8 cellular contexts compared by ENCODE assay signal in the genomic region with DNA sequence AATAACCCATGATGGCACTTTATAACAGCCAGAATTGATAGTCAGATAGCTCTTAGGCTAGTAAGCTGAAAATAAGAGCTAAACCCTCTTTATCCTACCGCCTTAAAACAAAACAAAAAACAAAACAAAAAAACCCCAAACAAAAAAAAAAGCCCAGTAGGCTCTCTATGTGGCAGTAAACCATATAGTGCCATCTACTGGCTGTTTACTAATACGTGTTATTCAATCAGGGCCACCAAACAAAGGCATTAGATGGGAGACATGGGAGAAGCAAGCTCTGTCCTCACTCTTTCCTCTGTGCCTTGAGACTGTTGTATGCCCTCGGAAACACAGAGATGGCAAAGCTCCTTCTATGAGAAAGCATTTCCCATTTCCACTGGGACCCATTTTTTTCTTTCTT.
DNase-seq lines count a peak whose midpoint lies in the region; ATAC-seq, FAIRE-seq and TF ChIP-seq lines count a peak whose summit lies in the region.

No MANE protein-coding gene starts in this region.

- no peaks in the 10 kb centered on the region for H3K36me3 ChIP-seq in HEK293 (ENCODE audit: control insufficient read depth in 2 of 2, insufficient read depth in 1 of 2, low read length in 2 of 2)

- no peaks in the 10 kb centered on the region for H3K4me1 ChIP-seq in HEK293 (ENCODE audit: control insufficient read depth, insufficient read depth, low read length)

- no peak overlapping the region for H3K27ac ChIP-seq in HEK293 (ENCODE audit: extremely low read depth, low read depth, low read length)

- DNase-seq in NCI-H2029 treated with DMSO at 0.1 percent for 48 hours (lab: John Stamatoyannopoulos, UW) (peak; percentile 32), amniotic stem cell (lab: John Stamatoyannopoulos, UW) (peak; percentile 22), kidney tubule cell (ENCODE audit: low spot score) (peak; percentile 39)
- DNase-seq in activated naive CD4-positive, alpha-beta T cell treated with anti-CD3 and anti-CD28 coated beads for 36 hours = no peak
- DNase-seq in stimulated activated CD4-positive, alpha-beta T cell treated with anti-CD3 and anti-CD28 coated beads, Interleukin-4, amount 100 ng/mL, for 1 hour = no peak
- DNase-seq in stimulated activated naive CD8-positive, alpha-beta T cell treated with anti-CD3 and anti-CD28 coated beads, Interleukin-15, Interleukin-2, amounts not matched to agents 100 U/mL and 50 U/mL, for 24 hours = no peak

- H3K4me1 Mint-ChIP-seq in activated naive CD4-positive, alpha-beta T cell treated with anti-CD3 and anti-CD28 coated beads for 36 hours (ENCODE audit: low read depth) = no peaks in the 10 kb centered on the region

- no peak for TF ChIP-seq CTCF in HEK293 (tag by site-specific recombination; IDR thresholded peaks at IDR 0.05)

- POLR2A ChIA-PET in HEK293 (lab: Yijun Ruan, JAX) = interaction anchor here (0.7 kb wide), 1 partner anchor 150 kb away, joined by 3 read pairs; no protein-coding TSS in a partner anchor

- no peak for ATAC-seq in stimulated activated naive CD8-positive, alpha-beta T cell treated with anti-CD3 and anti-CD28 coated beads, Interleukin-15, Interleukin-2, amounts not matched to agents 100 U/mL and 50 U/mL, for 24 hours

- no peaks in the 10 kb centered on the region for H3K9me3 ChIP-seq in HEK293 (ENCODE audit: control insufficient read depth, insufficient read depth, low read depth, low read length)

- H3K27ac Mint-ChIP-seq in activated naive CD4-positive, alpha-beta T cell treated with anti-CD3 and anti-CD28 coated beads for 36 hours = no peak overlapping the region

- no peaks in the 10 kb centered on the region for H3K36me3 Mint-ChIP-seq in activated naive CD4-positive, alpha-beta T cell treated with anti-CD3 and anti-CD28 coated beads for 36 hours (ENCODE audit: low read depth)

- FAIRE-seq in G401.6 (lab: Jason Lieb, UNC) = peak; percentile 97

- CTCF ChIA-PET in HEK293 (lab: Yijun Ruan, JAX) = interaction anchor here (0.6 to 3.3 kb wide), 25 partner anchors 9 to 1543 kb away, joined by 3 to 21 read pairs (median 4); no protein-coding TSS in a partner anchor
- CTCF ChIA-PET in activated naive CD4-positive, alpha-beta T cell treated with anti-CD3 and anti-CD28 coated beads for 36 hours (lab: Charles Lee) = interaction anchor here (0.6 to 1.3 kb wide), 4 partner anchors 10 to 166 kb away, joined by 3 to 4 read pairs (median 4); no protein-coding TSS in a partner anchor

- H3K4me3 Mint-ChIP-seq in activated naive CD4-positive, alpha-beta T cell treated with anti-CD3 and anti-CD28 coated beads for 36 hours = no peak overlapping the region

- no peak overlapping the region; the same call in 1 of the 2 replicates for H3K4me3 ChIP-seq in HEK293 (ENCODE audit: low read depth, low read length)

- H3K27me3 Mint-ChIP-seq in activated naive CD4-positive, alpha-beta T cell treated with anti-CD3 and anti-CD28 coated beads for 36 hours (ENCODE audit: low read depth) = no peaks in the 10 kb centered on the region

- no peaks in the 10 kb centered on the region for H3K9me3 Mint-ChIP-seq in activated naive CD4-positive, alpha-beta T cell treated with anti-CD3 and anti-CD28 coated beads for 36 hours

- intact Hi-C loops in activated naive CD4-positive, alpha-beta T cell treated with anti-CD3 and anti-CD28 coated beads for 36 hours (cut with micrococcal nuclease) = loop anchor here (1.0 kb wide), 1 partner anchor 579 kb away; no protein-coding TSS in a partner anchor

TF ChIP-seq in HEK293, 187 proteins besides CTCF, POLR2A, EP300 and RAD21:
- no peak for TF ChIP-seq ZNF146 (tag by site-specific recombination; IDR thresholded peaks at IDR 0.05)
- peak; percentile 33; the same call in 1 of the 2 replicates for TF ChIP-seq ZNF654 (tag by site-specific recombination; IDR thresholded peaks at IDR 0.05; ENCODE audit: low read depth)

Comparison
In these comparisons a context has a peak if more than half of its experiments do, and no peak if none do; other contexts are left out.
1. DNase-seq: peak in NCI-H2029 treated with DMSO at 0.1 percent for 48 hours (single experiment), amniotic stem cell (single experiment) and kidney tubule cell (single experiment); none in activated naive CD4-positive, alpha-beta T cell treated with anti-CD3 and anti-CD28 coated beads for 36 hours (single experiment), stimulated activated CD4-positive, alpha-beta T cell treated with anti-CD3 and anti-CD28 coated beads, Interleukin-4, amount 100 ng/mL, for 1 hour (single experiment) and stimulated activated naive CD8-positive, alpha-beta T cell treated with anti-CD3 and anti-CD28 coated beads, Interleukin-15, Interleukin-2, amounts not matched to agents 100 U/mL and 50 U/mL, for 24 hours (single experiment).